Comparison of ENCODE assay signal across 8 cellular contexts in the genomic region with DNA sequence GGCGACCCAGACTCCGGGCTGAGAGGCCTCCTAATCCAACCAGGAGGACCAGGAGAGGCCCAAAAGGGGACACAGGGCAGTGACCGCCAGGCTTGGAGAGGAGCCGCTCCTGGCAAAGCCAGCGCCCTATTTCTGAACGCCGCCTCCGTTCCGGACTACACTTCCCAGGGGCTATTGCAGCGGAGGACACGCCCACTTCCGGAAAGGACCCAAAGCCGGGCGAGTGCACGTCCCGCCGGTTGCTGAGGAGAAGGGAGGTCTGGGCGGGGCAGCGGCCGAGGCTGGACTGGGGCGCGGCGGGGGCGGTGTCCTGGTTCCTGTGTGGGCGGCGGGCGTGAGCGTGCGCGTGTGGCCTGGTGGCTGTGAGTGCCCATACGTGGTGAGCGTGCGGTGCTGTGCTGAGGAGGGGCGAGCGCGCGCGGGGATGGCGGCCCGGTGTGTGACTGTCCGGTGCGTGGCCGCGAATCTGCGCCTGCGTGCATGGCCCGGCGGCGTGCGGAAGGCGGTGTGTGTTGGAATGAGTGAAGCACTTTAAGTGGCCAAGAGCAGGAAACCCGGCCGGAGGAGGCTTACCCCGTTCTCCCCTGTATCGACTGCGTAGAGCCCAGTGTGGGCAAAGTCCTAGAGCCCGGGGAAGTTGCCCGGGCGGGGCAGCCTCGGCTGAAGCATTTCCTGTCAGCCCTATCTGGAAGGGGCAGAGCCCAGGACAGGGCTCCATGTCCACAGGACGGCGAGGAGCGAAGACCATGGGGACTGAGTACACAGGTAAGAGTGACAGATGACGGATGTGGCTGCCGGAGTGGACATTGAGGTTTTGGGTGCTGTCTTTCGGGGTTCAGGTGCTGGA. TPM values are rescaled to one million over a fixed set of nuclear protein-coding genes. Genes with fewer than 3 reads are reported as not detected.
DNase-seq lines count a peak whose midpoint lies in the region; ATAC-seq and TF ChIP-seq lines count a peak whose summit lies in the region.

A gene (plus strand): TSS at position 195 of the 847 bp plus-strand sequence. CDS start 2,844 bp downstream, outside the sequence.

- H3K27me3 Mint-ChIP-seq in T-helper 1 cell treated with Interleukin-12 subunit alpha and Interleukin-12 subunit beta and Interleukin-4 antibody, amounts not matched to agents 30 μg/mL and 1 μg/mL, for 36 hours (ENCODE audit: low read depth): no peaks in the 10 kb centered on the region
- H3K27me3 Mint-ChIP-seq in progenitor cell of endocrine pancreas: no peaks in the 10 kb centered on the region

- H3K9me3 ChIP-seq in MM.1S (replicated peaks; ENCODE audit: insufficient read depth, low read length) (no peaks in the 10 kb centered on the region), upper lobe of right lung (peaks cover 57% of the 10 kb centered on the region)

- DNase-seq in EL (peak; percentile 94), H4 (ENCODE audit: low spot score) (peak; percentile 97), MM.1S (peak; percentile 19), anterior cingulate cortex (lab: John Stamatoyannopoulos, UW) (peak; percentile 43 to 95 (median 88)), left ventricle myocardium superior (peak; percentile 96), progenitor cell of endocrine pancreas (ENCODE audit: low spot score, unreplicated experiment) (peak; percentile 78), upper lobe of right lung (peak; percentile 97)

- H3K4me3 Mint-ChIP-seq in T-helper 1 cell treated with Interleukin-12 subunit alpha and Interleukin-12 subunit beta and Interleukin-4 antibody, amounts not matched to agents 30 μg/mL and 1 μg/mL, for 36 hours: peak within 1 kb of the TSS; percentile 92
- H3K4me3 Mint-ChIP-seq in progenitor cell of endocrine pancreas (ENCODE audit: low read depth): peak within 1 kb of the TSS; percentile 99

- H3K27me3 ChIP-seq in MM.1S (replicated peaks; ENCODE audit: insufficient read depth, low read length) (no peaks in the 10 kb centered on the region), upper lobe of right lung (no peaks in the 10 kb centered on the region)

- no peaks in the 10 kb centered on the region for H3F3A ChIP-seq in MM.1S (ENCODE audit: insufficient read depth, low read length)

- ATAC-seq in left ventricle myocardium superior (peak; percentile 100), upper lobe of right lung (peak; percentile 100)

- peaks cover 7% of the 10 kb centered on the region for H3K4me1 Mint-ChIP-seq in T-helper 1 cell treated with Interleukin-12 subunit alpha and Interleukin-12 subunit beta and Interleukin-4 antibody, amounts not matched to agents 30 μg/mL and 1 μg/mL, for 36 hours (ENCODE audit: low read depth)
- no peaks in the 10 kb centered on the region for H3K4me1 Mint-ChIP-seq in progenitor cell of endocrine pancreas (ENCODE audit: low read depth)

- TF ChIP-seq CTCF in MM.1S (IDR thresholded peaks at IDR 0.05; ENCODE audit: low read length) (no peak), progenitor cell of endocrine pancreas (IDR thresholded peaks at IDR 0.05; ENCODE audit: unreplicated experiment) (no peak), upper lobe of right lung (IDR thresholded peaks at IDR 0.05) (no peak)

- intact Hi-C loops in left ventricle myocardium superior (cut with micrococcal nuclease) (no loop called here), upper lobe of right lung (cut with DNase I) (no loop called here)

- H3K79me2 ChIP-seq in MM.1S (ENCODE audit: low read length): no peaks in the 10 kb centered on the region

- H3K27ac ChIP-seq in MM.1S (ENCODE audit: low read length) (no peak within 1 kb of the TSS), upper lobe of right lung (peak within 1 kb of the TSS; percentile 83)

- H3K27ac Mint-ChIP-seq in T-helper 1 cell treated with Interleukin-12 subunit alpha and Interleukin-12 subunit beta and Interleukin-4 antibody, amounts not matched to agents 30 μg/mL and 1 μg/mL, for 36 hours: peak within 1 kb of the TSS; percentile 79
- H3K27ac Mint-ChIP-seq in progenitor cell of endocrine pancreas: peak within 1 kb of the TSS; percentile 96

- peak within 1 kb of the TSS; percentile 61; the same call in 1 of the 2 replicates for H2AFZ ChIP-seq in MM.1S (ENCODE audit: low read length)

- peaks cover 79% of the 10 kb centered on the region for H3K9me3 Mint-ChIP-seq in T-helper 1 cell treated with Interleukin-12 subunit alpha and Interleukin-12 subunit beta and Interleukin-4 antibody, amounts not matched to agents 30 μg/mL and 1 μg/mL, for 36 hours
- peaks cover 47% of the 10 kb centered on the region for H3K9me3 Mint-ChIP-seq in progenitor cell of endocrine pancreas (ENCODE audit: low read depth)

- H3K4me1 ChIP-seq in MM.1S (ENCODE audit: low read length): no peaks in the 10 kb centered on the region
- H3K4me1 ChIP-seq in upper lobe of right lung: peaks cover 5% of the 10 kb centered on the region

- H3K4me3 ChIP-seq in MM.1S (ENCODE audit: low read length) (peak within 1 kb of the TSS; percentile 52), upper lobe of right lung (peak within 1 kb of the TSS; percentile 90)

- H3K36me3 ChIP-seq in MM.1S (replicated peaks; ENCODE audit: insufficient read depth, low read length) (no peaks in the 10 kb centered on the region), upper lobe of right lung (peaks cover 29% of the 10 kb centered on the region)

- no peaks in the 10 kb centered on the region for H3K9me2 ChIP-seq in MM.1S (replicated peaks; ENCODE audit: insufficient read depth, low read length)

- no peak within 1 kb of the TSS for H3K9ac ChIP-seq in MM.1S (ENCODE audit: low read length)

- no peak within 1 kb of the TSS; the same call in 1 of the 2 replicates for H3K4me2 ChIP-seq in MM.1S (ENCODE audit: low read depth, low read length)

- H4K20me1 ChIP-seq in MM.1S (ENCODE audit: insufficient read depth, low read length): no peaks in the 10 kb centered on the region

- H3K36me3 Mint-ChIP-seq in T-helper 1 cell treated with Interleukin-12 subunit alpha and Interleukin-12 subunit beta and Interleukin-4 antibody, amounts not matched to agents 30 μg/mL and 1 μg/mL, for 36 hours (ENCODE audit: low read depth): peaks cover 26% of the 10 kb centered on the region
- H3K36me3 Mint-ChIP-seq in progenitor cell of endocrine pancreas (ENCODE audit: insufficient read depth): peaks cover 61% of the 10 kb centered on the region

RNA-seq across cellular contexts. Expression of the gene that starts here (rescaled TPM):
- total RNA-seq in H4 (2014; rRNA removed; shearing (Covaris generic)): 0.68 and 1.6 TPM in 2 replicates
- total RNA-seq in left ventricle myocardium superior: 4.2 TPM
- 8.0 and 9.0 TPM in 2 replicates for total RNA-seq in progenitor cell of endocrine pancreas
- 3.4 TPM for total RNA-seq in upper lobe of right lung

Comparison
In these comparisons a context has a peak if more than half of its experiments do, and no peak if none do; other contexts are left out.
1. DNase-seq: peak in every context shown above with its lines; median percentile 97 in H4; 97 in upper lobe of right lung; 96 in left ventricle myocardium superior; 94 in EL; 88 in anterior cingulate cortex; 78 in progenitor cell of endocrine pancreas; 19 in MM.1S.